In the genomic region with DNA sequence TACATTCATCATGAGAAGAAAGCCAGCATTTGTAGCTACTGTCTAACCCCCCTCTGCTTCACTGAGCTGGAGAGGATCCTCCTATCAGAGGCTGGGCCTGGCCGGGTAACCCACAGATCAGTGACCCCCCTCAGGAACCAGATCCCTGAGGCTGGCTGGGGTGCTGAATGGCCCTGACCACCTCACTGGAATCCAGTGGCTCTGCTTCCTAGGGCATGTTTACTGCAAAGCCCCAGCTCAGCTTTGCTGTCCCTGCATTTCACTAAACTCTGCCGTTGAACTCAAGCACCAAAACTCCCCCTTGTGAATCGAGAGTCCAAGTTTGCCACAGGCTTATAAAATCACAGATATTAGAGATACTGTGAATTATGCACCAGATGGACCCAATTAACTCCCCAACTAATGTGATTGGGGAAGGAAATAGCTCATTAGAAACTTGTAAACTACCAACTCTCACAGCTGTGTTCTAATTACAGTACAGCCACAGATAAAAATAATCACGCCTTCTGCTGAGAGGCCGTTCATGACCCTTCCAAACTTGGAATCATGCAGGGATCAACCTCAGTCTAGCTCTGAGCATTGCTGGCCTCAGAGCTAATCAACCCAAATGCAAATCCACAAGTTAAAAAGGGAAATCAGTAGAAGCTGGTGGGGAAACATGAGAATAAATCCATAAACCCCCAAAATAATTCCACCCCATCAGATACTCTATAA, we compare ENCODE assay signal across 17 cellular contexts. TPM values are rescaled to one million over a fixed set of nuclear protein-coding genes. Genes with fewer than 3 reads are reported as not detected.
"Had no signal": no experiment of that assay in that cellular context is flagged by ENCODE, and none has a peak within 500 bp of the region (broad histone marks: within the 10 kb centered on the region; RNA-seq: fewer than 3 reads in every experiment).

No MANE protein-coding gene starts in this region.

- H3K9me3 Mint-ChIP-seq: activated CD4-positive, alpha-beta memory T cell treated with anti-CD3 and anti-CD28 coated beads for 36 hours; activated naive CD8-positive, alpha-beta T cell treated with anti-CD3 and anti-CD28 coated beads, Interleukin-2, amount 10 ng/mL, durations not matched to agents 7 days and 5 days; stimulated activated memory B cell treated with anti-CD40 and anti-IgM and Interleukin-4, amounts not matched to agents 10 μg/mL and 1 μg/mL and 100 μg/mL, for 72 hours had no signal

- ATAC-seq: left lobe of liver; stimulated activated memory B cell treated with anti-CD40 and anti-IgM and Interleukin-4, amounts not matched to agents 10 μg/mL and 1 μg/mL and 100 μg/mL, for 72 hours had no signal

- H3K4me3 Mint-ChIP-seq: activated CD4-positive, alpha-beta memory T cell treated with anti-CD3 and anti-CD28 coated beads for 36 hours; activated naive CD8-positive, alpha-beta T cell treated with anti-CD3 and anti-CD28 coated beads, Interleukin-2, amount 10 ng/mL, durations not matched to agents 7 days and 5 days; memory B cell; neural progenitor cell; stimulated activated memory B cell treated with anti-CD40 and anti-IgM and Interleukin-4, amounts not matched to agents 10 μg/mL and 1 μg/mL and 100 μg/mL, for 72 hours had no signal

- H3K27ac ChIP-seq: breast epithelium, esophagus squamous epithelium, neural progenitor cell, parathyroid adenoma, tibial nerve, vagina had no signal

- H3K27me3 Mint-ChIP-seq: activated CD4-positive, alpha-beta memory T cell treated with anti-CD3 and anti-CD28 coated beads for 36 hours; memory B cell; stimulated activated memory B cell treated with anti-CD40 and anti-IgM and Interleukin-4, amounts not matched to agents 10 μg/mL and 1 μg/mL and 100 μg/mL, for 72 hours had no signal

- H3K4me2 ChIP-seq: neural progenitor cell, smooth muscle cell had no signal

- H3K4me1 ChIP-seq: breast epithelium, esophagus squamous epithelium, neural progenitor cell, parathyroid adenoma, tibial nerve, vagina had no signal

- H2AFZ ChIP-seq: neural progenitor cell, parathyroid adenoma had no signal

- H3K27ac Mint-ChIP-seq: activated CD4-positive, alpha-beta memory T cell treated with anti-CD3 and anti-CD28 coated beads for 36 hours; activated naive CD8-positive, alpha-beta T cell treated with anti-CD3 and anti-CD28 coated beads, Interleukin-2, amount 10 ng/mL, durations not matched to agents 7 days and 5 days; memory B cell; neural progenitor cell; stimulated activated memory B cell treated with anti-CD40 and anti-IgM and Interleukin-4, amounts not matched to agents 10 μg/mL and 1 μg/mL and 100 μg/mL, for 72 hours had no signal

- H3K36me3 Mint-ChIP-seq: activated CD4-positive, alpha-beta memory T cell treated with anti-CD3 and anti-CD28 coated beads for 36 hours; activated naive CD8-positive, alpha-beta T cell treated with anti-CD3 and anti-CD28 coated beads, Interleukin-2, amount 10 ng/mL, durations not matched to agents 7 days and 5 days; memory B cell; neural progenitor cell; stimulated activated memory B cell treated with anti-CD40 and anti-IgM and Interleukin-4, amounts not matched to agents 10 μg/mL and 1 μg/mL and 100 μg/mL, for 72 hours had no signal

- H3K9ac ChIP-seq: neural progenitor cell, parathyroid adenoma had no signal

- H3K79me2 ChIP-seq: parathyroid adenoma had no signal

- H3K4me1 Mint-ChIP-seq: activated naive CD8-positive, alpha-beta T cell treated with anti-CD3 and anti-CD28 coated beads, Interleukin-2, amount 10 ng/mL, durations not matched to agents 7 days and 5 days; memory B cell; neural progenitor cell; stimulated activated memory B cell treated with anti-CD40 and anti-IgM and Interleukin-4, amounts not matched to agents 10 μg/mL and 1 μg/mL and 100 μg/mL, for 72 hours had no signal

- H3K4me3 ChIP-seq: breast epithelium, esophagus squamous epithelium, neural progenitor cell, smooth muscle cell, tibial nerve, vagina had no signal

- H3K9me3 ChIP-seq: breast epithelium, esophagus squamous epithelium, tibial nerve, vagina had no signal

- H3K36me3 ChIP-seq: breast epithelium, esophagus squamous epithelium, neural progenitor cell, tibial nerve, vagina had no signal

- DNase-seq: activated CD4-positive, alpha-beta memory T cell treated with anti-CD3 and anti-CD28 coated beads for 36 hours; activated CD4-positive, alpha-beta T cell treated with anti-CD3 and anti-CD28 coated beads for 1 hour; activated gamma-delta T cell; activated naive CD8-positive, alpha-beta T cell treated with anti-CD3 and anti-CD28 coated beads, Interleukin-2, amount 10 ng/mL, durations not matched to agents 7 days and 5 days; activated T-cell treated with anti-CD3 and anti-CD28 coated beads, Interleukin-2, amount 50 U/mL, for 48 hours; esophagus squamous epithelium; foreskin fibroblast; head of caudate nucleus had no signal

- H3K27me3 ChIP-seq: breast epithelium, esophagus squamous epithelium, neural progenitor cell, tibial nerve, vagina had no signal

RNA-seq across cellular contexts. Expression of a gene that starts 47.0 kb away (rescaled TPM):
- total RNA-seq: activated CD4-positive, alpha-beta memory T cell treated with anti-CD3 and anti-CD28 coated beads for 36 hours; activated naive CD8-positive, alpha-beta T cell treated with anti-CD3 and anti-CD28 coated beads, Interleukin-2, amount 10 ng/mL, durations not matched to agents 7 days and 5 days; smooth muscle cell had no signal
